ENCODE assay signal across 29 cellular contexts in genomic region chrX:123580871-123581270, GRCh38.
"Had no signal": no experiment of that assay in that cellular context is flagged by ENCODE, and none has a peak within 500 bp of the region (broad histone marks: within the 10 kb centered on the region; RNA-seq: fewer than 3 reads in every experiment).

No MANE protein-coding gene starts in this region.

- H3K4me1 Mint-ChIP-seq: activated CD8-positive, alpha-beta memory T cell treated with anti-CD3 and anti-CD28 coated beads, Interleukin-2, amount 10 ng/mL, durations not matched to agents 7 days and 5 days; activated naive CD8-positive, alpha-beta T cell treated with anti-CD3 and anti-CD28 coated beads, Interleukin-2, amount 50 U/mL, for 24 hours; brain; central memory CD8-positive, alpha-beta T cell had no signal

- DNase-seq: activated CD4-positive, alpha-beta T cell treated with anti-CD3 and anti-CD28 coated beads for 4 hours; activated CD4-positive, alpha-beta T cell treated with anti-CD3 and anti-CD28 coated beads, Interleukin-2, amount 50 U/mL, for 48 hours; activated CD8-positive, alpha-beta memory T cell treated with anti-CD3 and anti-CD28 coated beads, Interleukin-2, amount 10 ng/mL, durations not matched to agents 7 days and 5 days; activated effector memory CD4-positive, alpha-beta T cell treated with Interleukin-2 at 50 U/mL for 16 hours; activated naive CD4-positive, alpha-beta T cell treated with Interleukin-2 at 50 U/mL for 16 hours; activated naive CD8-positive, alpha-beta T cell treated with anti-CD3 and anti-CD28 coated beads, Interleukin-2, amount 50 U/mL, for 24 hours; activated T-cell treated with anti-CD3 and anti-CD28 coated beads, Interleukin-2, amount 50 U/mL, for 24 hours; amniotic stem cell; cortex of kidney; MV-4-11; NCI-H1092 treated with DMSO at 0.1 percent for 48 hours; NCI-H1417 treated with DMSO at 0.1 percent for 48 hours; NCI-H187; NCI-H2081; NCI-H446 treated with DMSO at 0.1 percent for 48 hours; NCI-H526; NCI-H774; Right ventricle myocardium superior; SJCRH30; SK-N-SH; T-helper 1 cell had no signal

- H3K36me3 Mint-ChIP-seq: activated CD8-positive, alpha-beta memory T cell treated with anti-CD3 and anti-CD28 coated beads, Interleukin-2, amount 10 ng/mL, durations not matched to agents 7 days and 5 days; brain had no signal

- H3K27ac ChIP-seq: ascending aorta, SJCRH30, VCaP had no signal

- H3K4me3 ChIP-seq: ascending aorta, SJCRH30 had no signal

- H3K4me3 Mint-ChIP-seq: activated CD8-positive, alpha-beta memory T cell treated with anti-CD3 and anti-CD28 coated beads, Interleukin-2, amount 10 ng/mL, durations not matched to agents 7 days and 5 days; activated naive CD8-positive, alpha-beta T cell treated with anti-CD3 and anti-CD28 coated beads, Interleukin-2, amount 50 U/mL, for 24 hours; activated T-cell treated with anti-CD3 and anti-CD28 coated beads, Interleukin-2, amount 50 U/mL, for 24 hours; activated T-helper 1 cell treated with anti-CD3 and anti-CD28 coated beads, Interleukin-12 subunit alpha, Interleukin-12 subunit beta, Interleukin-2, Interleukin-4 antibody, amounts not matched to agents 30 ng/mL and 10 ng/mL and 1 ng/mL, durations not matched to agents 14 hours and 24 hours and 36 hours; brain; central memory CD8-positive, alpha-beta T cell had no signal

- H3K27me3 Mint-ChIP-seq: brain had no signal

- H3K9me3 ChIP-seq: ascending aorta, SJCRH30, SK-N-SH had no signal

- H3K9me3 Mint-ChIP-seq: activated T-cell treated with anti-CD3 and anti-CD28 coated beads, Interleukin-2, amount 50 U/mL, for 24 hours; activated T-helper 1 cell treated with anti-CD3 and anti-CD28 coated beads, Interleukin-12 subunit alpha, Interleukin-12 subunit beta, Interleukin-2, Interleukin-4 antibody, amounts not matched to agents 30 ng/mL and 10 ng/mL and 1 ng/mL, durations not matched to agents 14 hours and 24 hours and 36 hours had no signal

- H3K27me3 ChIP-seq: ascending aorta, SJCRH30 had no signal

- H3K9ac ChIP-seq: SK-N-SH had no signal

- H3K4me2 ChIP-seq: SK-N-SH had no signal

- H3K27ac Mint-ChIP-seq: activated CD8-positive, alpha-beta memory T cell treated with anti-CD3 and anti-CD28 coated beads, Interleukin-2, amount 10 ng/mL, durations not matched to agents 7 days and 5 days; activated naive CD4-positive, alpha-beta T cell treated with anti-CD3 and anti-CD28 coated beads, Interleukin-2, amount 50 U/mL, for 72 hours; activated naive CD8-positive, alpha-beta T cell treated with anti-CD3 and anti-CD28 coated beads, Interleukin-2, amount 50 U/mL, for 24 hours; activated T-cell treated with anti-CD3 and anti-CD28 coated beads, Interleukin-2, amount 50 U/mL, for 24 hours; activated T-helper 1 cell treated with anti-CD3 and anti-CD28 coated beads, Interleukin-12 subunit alpha, Interleukin-12 subunit beta, Interleukin-2, Interleukin-4 antibody, amounts not matched to agents 30 ng/mL and 10 ng/mL and 1 ng/mL, durations not matched to agents 14 hours and 24 hours and 36 hours; brain had no signal

- ATAC-seq: activated CD4-positive, CD25-positive, alpha-beta regulatory T cell treated with anti-CD3 and anti-CD28 coated beads, Interleukin-2, amount 50 U/mL, for 24 hours; activated CD8-positive, alpha-beta memory T cell treated with anti-CD3 and anti-CD28 coated beads, Interleukin-2, amount 10 ng/mL, durations not matched to agents 7 days and 5 days; activated naive CD4-positive, alpha-beta T cell treated with anti-CD3 and anti-CD28 coated beads, Interleukin-2, amount 50 U/mL, for 72 hours; activated naive CD8-positive, alpha-beta T cell treated with anti-CD3 and anti-CD28 coated beads, Interleukin-2, amount 50 U/mL, for 24 hours; Panc1 had no signal

- H3K36me3 ChIP-seq: ascending aorta, SJCRH30 had no signal

- H3K9me2 ChIP-seq: SK-N-SH had no signal

- H3K4me1 ChIP-seq: ascending aorta, SJCRH30 had no signal
